11 cellular contexts compared by ENCODE assay signal in the genomic region with DNA sequence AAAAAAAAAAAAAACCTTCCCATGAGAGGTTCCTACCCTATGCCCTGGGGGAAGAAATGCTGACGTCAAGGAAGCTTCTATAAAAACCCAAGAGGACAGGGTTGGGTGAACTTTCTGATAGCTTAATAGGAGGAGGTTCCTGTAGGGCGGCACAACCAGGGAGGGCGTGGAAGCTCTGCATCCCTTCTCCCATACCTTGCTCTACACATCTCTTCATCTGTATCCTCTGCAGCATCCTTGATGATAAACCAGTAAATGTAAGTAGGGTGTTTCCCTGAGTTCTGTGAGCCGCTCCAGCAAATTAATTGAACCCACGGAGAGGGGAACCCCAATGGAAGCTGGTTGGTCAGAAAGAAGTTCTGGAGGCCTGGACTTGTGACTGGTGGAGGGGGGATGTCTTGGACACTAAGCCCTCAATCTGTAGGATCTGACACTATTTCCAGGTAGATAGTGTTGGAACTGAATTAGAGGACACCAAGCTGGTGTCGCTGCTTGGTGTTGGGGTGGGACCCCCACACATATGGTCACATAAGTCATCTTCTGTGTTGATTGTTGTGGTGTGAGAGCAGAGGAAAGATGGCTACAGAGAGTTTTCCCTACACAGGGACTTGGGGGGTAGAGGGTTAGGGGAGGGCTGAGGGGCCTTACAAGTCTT.
A peak's percentile ranks its signal among the peaks of the same experiment; 100 is the strongest.
DNase-seq lines count a peak whose midpoint lies in the region; ATAC-seq and TF ChIP-seq lines count a peak whose summit lies in the region.
"Had no signal": no experiment of that assay in that cellular context is flagged by ENCODE, and none has a peak within 500 bp of the region (broad histone marks: within the 10 kb centered on the region; RNA-seq: fewer than 3 reads in every experiment).

No MANE protein-coding gene starts in this region.

- H3K27me3 ChIP-seq in mammary epithelial cell (ENCODE audit: insufficient read depth, low read length) (no peaks in the 10 kb centered on the region), osteoblast (ENCODE audit: insufficient read depth, low read length) (no peaks in the 10 kb centered on the region), hepatocyte (no peaks in the 10 kb centered on the region)

- peaks cover 2% of the 10 kb centered on the region for H3K4me1 ChIP-seq in mammary epithelial cell (ENCODE audit: insufficient read depth, low read length)
- H3K4me1 ChIP-seq in osteoblast (ENCODE audit: insufficient read depth, low read length): no peaks in the 10 kb centered on the region
- H3K4me1 ChIP-seq in hepatocyte (ENCODE audit: insufficient read depth): peaks cover 5% of the 10 kb centered on the region

- H3K79me2 ChIP-seq in mammary epithelial cell (ENCODE audit: insufficient read depth, low read length) (no peaks in the 10 kb centered on the region), osteoblast (ENCODE audit: insufficient read depth, low read length) (no peaks in the 10 kb centered on the region), hepatocyte (peaks cover 3% of the 10 kb centered on the region)

- no peak overlapping the region for H3K9ac ChIP-seq in mammary epithelial cell (ENCODE audit: insufficient read depth, low read length)
- H3K9ac ChIP-seq: SK-N-SH had no signal

- H3K27ac Mint-ChIP-seq in osteocyte (ENCODE audit: unreplicated experiment): no peak overlapping the region

- H3K4me3 Mint-ChIP-seq in osteocyte (ENCODE audit: unreplicated experiment): no peak overlapping the region

- peaks cover 3% of the 10 kb centered on the region for H3K9me3 ChIP-seq in mammary epithelial cell (replicated peaks; ENCODE audit: insufficient read depth, low read length)
- no peaks in the 10 kb centered on the region for H3K9me3 ChIP-seq in osteoblast (ENCODE audit: low read depth, low read length)
- H3K9me3 ChIP-seq in hepatocyte (ENCODE audit: low read depth): no peaks in the 10 kb centered on the region
- H3K9me3 ChIP-seq: SK-N-SH had no signal

- peaks cover 4% of the 10 kb centered on the region for H3K4me1 Mint-ChIP-seq in osteocyte (ENCODE audit: unreplicated experiment)

- H4K20me1 ChIP-seq in mammary epithelial cell (ENCODE audit: insufficient read depth, low read length) (no peaks in the 10 kb centered on the region), osteoblast (ENCODE audit: insufficient read depth, low read length) (no peaks in the 10 kb centered on the region), hepatocyte (ENCODE audit: insufficient read depth, poor library complexity, severe bottlenecking) (no peaks in the 10 kb centered on the region)

- dilution Hi-C loops in mammary epithelial cell (cut with HindIII; ENCODE audit: low sequenced_read_pairs): no loop called here

- H3K27me3 Mint-ChIP-seq in osteocyte (ENCODE audit: unreplicated experiment): no peaks in the 10 kb centered on the region

- in situ Hi-C loops in mammary epithelial cell (cut with MboI; ENCODE audit: low sequenced_read_pairs in 2 of 2): no loop called here

- H3K36me3 Mint-ChIP-seq in osteocyte (ENCODE audit: unreplicated experiment): peaks cover 5% of the 10 kb centered on the region

- intact Hi-C loops in mammary epithelial cell (cut with micrococcal nuclease): no loop called here

- peak; percentile 49 for ATAC-seq in GM19035 (IDR thresholded peaks at IDR 0.05; ENCODE audit: unreplicated experiment)
- peak; percentile 52 for ATAC-seq in HG03103 (IDR thresholded peaks at IDR 0.05; ENCODE audit: low read depth, unreplicated experiment)

- H3K36me3 ChIP-seq in mammary epithelial cell (ENCODE audit: insufficient read depth, low read length) (no peaks in the 10 kb centered on the region), osteoblast (ENCODE audit: insufficient read depth, low read length) (no peaks in the 10 kb centered on the region), hepatocyte (replicated peaks; ENCODE audit: insufficient read depth, low read depth) (no peaks in the 10 kb centered on the region)

- peaks cover 3% of the 10 kb centered on the region for H3K9me3 Mint-ChIP-seq in osteocyte (ENCODE audit: unreplicated experiment)

- no peak overlapping the region for H3K4me3 ChIP-seq in mammary epithelial cell (replicated peaks in 1 of 3; ENCODE audit: insufficient read depth in 1 of 3, low read depth in 2 of 3, low read length in 3 of 3)
- no peak overlapping the region for H3K4me3 ChIP-seq in osteoblast (ENCODE audit: insufficient read depth, low read length)
- H3K4me3 ChIP-seq in hepatocyte: no peak overlapping the region

- no TSS peak for BruUV-seq in mammary epithelial cell (replicated peaks; lab: Mats Ljungman, UMichigan)

- no peak overlapping the region for H3K4me2 ChIP-seq in mammary epithelial cell (ENCODE audit: insufficient read depth, low read depth, low read length)
- H3K4me2 ChIP-seq in osteoblast (ENCODE audit: insufficient read depth, low read length): no peak overlapping the region
- no peak overlapping the region for H3K4me2 ChIP-seq in hepatocyte
- H3K4me2 ChIP-seq: SK-N-SH had no signal

- H2AFZ ChIP-seq in mammary epithelial cell (ENCODE audit: low read depth, low read length): no peak overlapping the region
- no peak overlapping the region for H2AFZ ChIP-seq in osteoblast (ENCODE audit: low read length)
- H2AFZ ChIP-seq in hepatocyte: no peak overlapping the region

- TF ChIP-seq CTCF in mammary epithelial cell (conservative IDR thresholded peaks at IDR 0.05 in 1 of 2, IDR thresholded peaks at IDR 0.05 in 1 of 2; ENCODE audit: extremely low read depth in 1 of 2, insufficient read depth in 1 of 2, low read depth in 1 of 2, low read length in 2 of 2) (no peak), osteoblast (IDR thresholded peaks at IDR 0.05; ENCODE audit: extremely low read depth, low read depth, low read length) (no peak), osteocyte (IDR thresholded peaks at IDR 0.05) (no peak), hepatocyte (IDR thresholded peaks at IDR 0.05; ENCODE audit: poor library complexity) (no peak)

- CTCF ChIA-PET in mammary epithelial cell (lab: Charles Lee; ENCODE audit: low non-redundant PET): no interaction called here

- H3K9me2 ChIP-seq in hepatocyte (replicated peaks; ENCODE audit: insufficient read depth): no peaks in the 10 kb centered on the region
- H3K9me2 ChIP-seq: SK-N-SH had no signal

- peak; percentile 9 for DNase-seq in ELR (ENCODE audit: low read depth)
- peak; percentile 19 for DNase-seq in mammary epithelial cell
- DNase-seq in RKO (ENCODE audit: low spot score): no peak
- no peak for DNase-seq in osteoblast (ENCODE audit: insufficient read length, low spot score, missing footprints)
- DNase-seq in osteocyte (ENCODE audit: extremely low spot score, unreplicated experiment): no peak
- no peak for DNase-seq in hepatocyte (ENCODE audit: low spot score)
- DNase-seq: GF-D8, KBM-7, SK-N-SH had no signal

- WGBS in mammary epithelial cell (ENCODE audit: low coverage, missing lambda C conversion rate): 95% methylated on average over 4 of the region's 6 CpGs
- 92% methylated on average over 6 of the region's 6 CpGs for WGBS in hepatocyte (ENCODE audit: low lambda C conversion rate, missing lambda C conversion rate)

- H3K27ac ChIP-seq in mammary epithelial cell (ENCODE audit: insufficient read depth, low read depth, low read length) (no peak overlapping the region), osteoblast (ENCODE audit: low read depth, low read length) (no peak overlapping the region), hepatocyte (no peak overlapping the region)

Comparison
In these comparisons a context has a peak if more than half of its experiments do, and no peak if none do; other contexts are left out.
1. DNase-seq: peak in ELR (single experiment) and mammary epithelial cell (single experiment); none in RKO (single experiment), osteoblast (single experiment), osteocyte (single experiment) and hepatocyte (single experiment).